10 cellular contexts compared by ENCODE assay signal in genomic region chr5:2017540-2018389, GRCh38.
DNase-seq lines count a peak whose midpoint lies in the region; ATAC-seq and TF ChIP-seq lines count a peak whose summit lies in the region.
"Had no signal": no experiment of that assay in that cellular context is flagged by ENCODE, and none has a peak within 500 bp of the region (broad histone marks: within the 10 kb centered on the region; RNA-seq: fewer than 3 reads in every experiment).

No MANE protein-coding gene starts in this region.

- H3K4me3 ChIP-seq in Jurkat, Clone E6-1 (ENCODE audit: low read length): no peak overlapping the region
- H3K4me3 ChIP-seq: SK-N-MC had no signal

- no peaks in the 10 kb centered on the region for H3K9me3 Mint-ChIP-seq in activated CD8-positive, alpha-beta T cell treated with anti-CD3 and anti-CD28 coated beads, Interleukin-2, amount 10 ng/mL, durations not matched to agents 7 days and 5 days (ENCODE audit: insufficient read depth)
- no peaks in the 10 kb centered on the region for H3K9me3 Mint-ChIP-seq in osteocyte (ENCODE audit: unreplicated experiment)
- H3K9me3 Mint-ChIP-seq in activated T-helper 17 cell treated with anti-CD3 and anti-CD28 coated beads, Interleukin-2, amount 50 U/mL, for 72 hours: no peaks in the 10 kb centered on the region
- no peaks in the 10 kb centered on the region for H3K9me3 Mint-ChIP-seq in stimulated activated naive B cell treated with anti-CD40 and anti-IgM and Interleukin-4, amounts not matched to agents 10 μg/mL and 1 μg/mL and 100 μg/mL, for 72 hours

- H3K4me1 Mint-ChIP-seq in activated CD8-positive, alpha-beta T cell treated with anti-CD3 and anti-CD28 coated beads, Interleukin-2, amount 10 ng/mL, durations not matched to agents 7 days and 5 days (ENCODE audit: low read depth): no peaks in the 10 kb centered on the region
- H3K4me1 Mint-ChIP-seq in osteocyte (ENCODE audit: unreplicated experiment): no peaks in the 10 kb centered on the region
- no peaks in the 10 kb centered on the region for H3K4me1 Mint-ChIP-seq in activated T-helper 17 cell treated with anti-CD3 and anti-CD28 coated beads, Interleukin-2, amount 50 U/mL, for 72 hours
- H3K4me1 Mint-ChIP-seq in stimulated activated naive B cell treated with anti-CD40 and anti-IgM and Interleukin-4, amounts not matched to agents 10 μg/mL and 1 μg/mL and 100 μg/mL, for 72 hours: no peaks in the 10 kb centered on the region
- H3K4me1 Mint-ChIP-seq: CD4-positive, CD25-positive, alpha-beta regulatory T cell had no signal

- peak; percentile 3 for DNase-seq in NCI-H345 (lab: John Stamatoyannopoulos, UW)
- no peak for DNase-seq in NCI-H345 treated with DMSO at 0.1 percent for 48 hours (lab: John Stamatoyannopoulos, UW; ENCODE audit: unreplicated experiment)
- DNase-seq in Jurkat, Clone E6-1 (ENCODE audit: low read depth, low spot score): peak; percentile 63
- peak; percentile 52 for DNase-seq in activated CD8-positive, alpha-beta T cell treated with anti-CD3 and anti-CD28 coated beads, Interleukin-2, amount 10 ng/mL, durations not matched to agents 7 days and 5 days
- peak; percentile 57 for DNase-seq in osteocyte (ENCODE audit: extremely low spot score, unreplicated experiment)
- no peak for DNase-seq in stimulated activated naive B cell treated with anti-CD40 and anti-IgM and Interleukin-4, amounts not matched to agents 10 μg/mL and 1 μg/mL and 100 μg/mL, for 72 hours

- POLR2A ChIA-PET in activated CD8-positive, alpha-beta T cell treated with anti-CD3 and anti-CD28 coated beads, Interleukin-2, amount 10 ng/mL, durations not matched to agents 7 days and 5 days (lab: Charles Lee): no interaction called here

- no peak for ATAC-seq in activated CD8-positive, alpha-beta T cell treated with anti-CD3 and anti-CD28 coated beads, Interleukin-2, amount 10 ng/mL, durations not matched to agents 7 days and 5 days
- no peak for ATAC-seq in GM21528 (IDR thresholded peaks at IDR 0.05; ENCODE audit: low FRiP score, unreplicated experiment)
- no peak for ATAC-seq in activated T-helper 17 cell treated with anti-CD3 and anti-CD28 coated beads, Interleukin-2, amount 50 U/mL, for 72 hours (replicated peaks)
- ATAC-seq in stimulated activated naive B cell treated with anti-CD40 and anti-IgM and Interleukin-4, amounts not matched to agents 10 μg/mL and 1 μg/mL and 100 μg/mL, for 72 hours (replicated peaks): no peak

- no peaks in the 10 kb centered on the region for H3K36me3 Mint-ChIP-seq in activated CD8-positive, alpha-beta T cell treated with anti-CD3 and anti-CD28 coated beads, Interleukin-2, amount 10 ng/mL, durations not matched to agents 7 days and 5 days (ENCODE audit: low read depth)
- no peaks in the 10 kb centered on the region for H3K36me3 Mint-ChIP-seq in osteocyte (ENCODE audit: unreplicated experiment)
- no peaks in the 10 kb centered on the region for H3K36me3 Mint-ChIP-seq in activated T-helper 17 cell treated with anti-CD3 and anti-CD28 coated beads, Interleukin-2, amount 50 U/mL, for 72 hours (ENCODE audit: low read depth)
- peaks cover 0 to 2% of the 10 kb centered on the region in 2 donors for H3K36me3 Mint-ChIP-seq in stimulated activated naive B cell treated with anti-CD40 and anti-IgM and Interleukin-4, amounts not matched to agents 10 μg/mL and 1 μg/mL and 100 μg/mL, for 72 hours
- H3K36me3 Mint-ChIP-seq: CD4-positive, CD25-positive, alpha-beta regulatory T cell had no signal

- H3K27me3 Mint-ChIP-seq in activated CD8-positive, alpha-beta T cell treated with anti-CD3 and anti-CD28 coated beads, Interleukin-2, amount 10 ng/mL, durations not matched to agents 7 days and 5 days (ENCODE audit: low read depth): peaks cover 5% of the 10 kb centered on the region
- peaks cover 2% of the 10 kb centered on the region for H3K27me3 Mint-ChIP-seq in osteocyte (ENCODE audit: unreplicated experiment)
- peaks cover 18% of the 10 kb centered on the region for H3K27me3 Mint-ChIP-seq in activated T-helper 17 cell treated with anti-CD3 and anti-CD28 coated beads, Interleukin-2, amount 50 U/mL, for 72 hours
- peaks cover 4 to 14% of the 10 kb centered on the region in 2 donors for H3K27me3 Mint-ChIP-seq in stimulated activated naive B cell treated with anti-CD40 and anti-IgM and Interleukin-4, amounts not matched to agents 10 μg/mL and 1 μg/mL and 100 μg/mL, for 72 hours

- peak; percentile 33 for TF ChIP-seq CTCF in osteocyte (IDR thresholded peaks at IDR 0.05)

- H3K4me3 Mint-ChIP-seq in activated CD8-positive, alpha-beta T cell treated with anti-CD3 and anti-CD28 coated beads, Interleukin-2, amount 10 ng/mL, durations not matched to agents 7 days and 5 days: no peak overlapping the region
- no peak overlapping the region for H3K4me3 Mint-ChIP-seq in osteocyte (ENCODE audit: unreplicated experiment)
- no peak overlapping the region for H3K4me3 Mint-ChIP-seq in activated T-helper 17 cell treated with anti-CD3 and anti-CD28 coated beads, Interleukin-2, amount 50 U/mL, for 72 hours
- H3K4me3 Mint-ChIP-seq in stimulated activated naive B cell treated with anti-CD40 and anti-IgM and Interleukin-4, amounts not matched to agents 10 μg/mL and 1 μg/mL and 100 μg/mL, for 72 hours: no peak overlapping the region
- H3K4me3 Mint-ChIP-seq: CD4-positive, CD25-positive, alpha-beta regulatory T cell had no signal

- CTCF ChIA-PET in activated CD8-positive, alpha-beta T cell treated with anti-CD3 and anti-CD28 coated beads, Interleukin-2, amount 10 ng/mL, durations not matched to agents 7 days and 5 days (lab: Charles Lee): no interaction called here

- H3K27ac Mint-ChIP-seq in activated CD8-positive, alpha-beta T cell treated with anti-CD3 and anti-CD28 coated beads, Interleukin-2, amount 10 ng/mL, durations not matched to agents 7 days and 5 days: no peak overlapping the region
- no peak overlapping the region for H3K27ac Mint-ChIP-seq in osteocyte (ENCODE audit: unreplicated experiment)
- no peak overlapping the region for H3K27ac Mint-ChIP-seq in activated T-helper 17 cell treated with anti-CD3 and anti-CD28 coated beads, Interleukin-2, amount 50 U/mL, for 72 hours
- H3K27ac Mint-ChIP-seq in stimulated activated naive B cell treated with anti-CD40 and anti-IgM and Interleukin-4, amounts not matched to agents 10 μg/mL and 1 μg/mL and 100 μg/mL, for 72 hours: no peak overlapping the region
- H3K27ac Mint-ChIP-seq: CD4-positive, CD25-positive, alpha-beta regulatory T cell had no signal

Comparison
In these comparisons a context has a peak if more than half of its experiments do, and no peak if none do; other contexts are left out.
1. DNase-seq: peak in NCI-H345 (single experiment), Jurkat, Clone E6-1 (single experiment), activated CD8-positive, alpha-beta T cell treated with anti-CD3 and anti-CD28 coated beads, Interleukin-2, amount 10 ng/mL, durations not matched to agents 7 days and 5 days (single experiment) and osteocyte (single experiment); none in NCI-H345 treated with DMSO at 0.1 percent for 48 hours (single experiment) and stimulated activated naive B cell treated with anti-CD40 and anti-IgM and Interleukin-4, amounts not matched to agents 10 μg/mL and 1 μg/mL and 100 μg/mL, for 72 hours (single experiment).